ENCODE assay signal across 2 cellular contexts in genomic region chr15:88839961-88840360, GRCh38.
TF ChIP-seq lines count a peak whose summit lies in the region.

No MANE protein-coding gene starts in this region.

TF ChIP-seq in IMR-90, 13 proteins besides CTCF, POLR2A, EP300 and RAD21:
- TF ChIP-seq MXI1 (IDR thresholded peaks at IDR 0.05; ENCODE audit: borderline replicate concordance, low read depth, low read length) (no peak), ELK1 (IDR thresholded peaks at IDR 0.05; ENCODE audit: borderline replicate concordance, low read depth, low read length) (no peak), RCOR1 (IDR thresholded peaks at IDR 0.05; ENCODE audit: insufficient replicate concordance, low read length) (no peak)

TF ChIP-seq in K562, 482 proteins besides CTCF, POLR2A, EP300 and RAD21:
- TF ChIP-seq FOXP4 (CRISPR knock-in tag; IDR thresholded peaks at IDR 0.05; ENCODE audit: borderline replicate concordance) (no peak), NR2F6 (CRISPR knock-in tag; IDR thresholded peaks at IDR 0.05) (no peak), E2F5 (CRISPR knock-in tag; IDR thresholded peaks at IDR 0.05) (no peak), KDM1A (IDR thresholded peaks at IDR 0.05) (no peak), COPS2 (conservative IDR thresholded peaks at IDR 0.05) (no peak), ZC3H8 (IDR thresholded peaks at IDR 0.05) (no peak), ZNF274 (IDR thresholded peaks at IDR 0.05; ENCODE audit: borderline replicate concordance, low read depth, low read length) (no peak), GMEB1 (CRISPR knock-in tag; IDR thresholded peaks at IDR 0.05) (no peak), KAT7 (CRISPR knock-in tag; IDR thresholded peaks at IDR 0.05; ENCODE audit: borderline replicate concordance) (no peak), ZNF282 (CRISPR knock-in tag; IDR thresholded peaks at IDR 0.05) (no peak), ZNF717 (CRISPR knock-in tag; IDR thresholded peaks at IDR 0.05) (no peak), REST (CRISPR knock-in tag; IDR thresholded peaks at IDR 0.05; ENCODE audit: low read depth) (no peak), CTCFL (IDR thresholded peaks at IDR 0.05; ENCODE audit: borderline replicate concordance, insufficient read depth, low read depth, low read length, poor library complexity, severe bottlenecking) (no peak), SRF (CRISPR knock-in tag; IDR thresholded peaks at IDR 0.05) (no peak), ETV6 (IDR thresholded peaks at IDR 0.05; ENCODE audit: borderline replicate concordance in 1 of 2, low read depth in 2 of 2, low read length in 1 of 2) (no peak), ETV6 (CRISPR knock-in tag; IDR thresholded peaks at IDR 0.05; ENCODE audit: borderline replicate concordance) (no peak), ZKSCAN3 (CRISPR knock-in tag; IDR thresholded peaks at IDR 0.05) (no peak), THRB (CRISPR knock-in tag; conservative IDR thresholded peaks at IDR 0.05) (no peak)
